Comparison of ENCODE assay signal across 6 cellular contexts in the genomic region with DNA sequence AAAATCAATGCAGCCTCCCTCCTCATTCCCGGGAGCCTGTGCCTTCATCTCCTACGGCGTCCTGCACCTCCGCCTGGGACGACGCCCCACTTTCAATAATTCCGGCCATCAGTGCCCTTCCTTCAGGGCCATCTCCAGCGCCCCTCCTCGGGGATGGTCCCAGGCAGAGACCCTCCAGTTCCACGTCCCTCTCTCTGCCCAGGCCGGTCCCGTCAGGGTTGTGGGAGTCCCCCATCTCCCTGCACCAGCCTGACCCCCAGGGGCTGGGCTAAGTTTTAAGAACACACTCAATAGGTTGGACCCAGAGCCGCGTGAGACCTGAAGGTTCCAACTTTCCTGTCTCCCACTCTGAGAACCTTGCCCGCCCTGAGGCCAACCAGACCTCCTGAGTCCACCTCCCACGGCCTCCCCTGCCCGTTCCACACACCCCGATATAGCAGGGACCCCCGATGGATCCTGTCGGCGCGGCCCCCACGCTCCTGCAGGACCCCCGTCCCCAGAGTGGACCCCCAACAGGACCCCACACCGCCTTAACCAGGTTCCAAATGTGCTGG. TPM values are rescaled to one million over a fixed set of nuclear protein-coding genes. Genes with fewer than 3 reads are reported as not detected.
DNase-seq lines count a peak whose midpoint lies in the region; ATAC-seq and TF ChIP-seq lines count a peak whose summit lies in the region.

No MANE protein-coding gene starts in this region.

- no peak for DNase-seq in Peyer's patch
- DNase-seq in hepatocyte (ENCODE audit: low spot score): no peak
- no peak for DNase-seq in type B pancreatic cell (ENCODE audit: extremely low spot score, unreplicated experiment)

- H3K36me3 ChIP-seq in ACC112 (ENCODE audit: insufficient read depth, low read length) (no peaks in the 10 kb centered on the region), Peyer's patch (no peaks in the 10 kb centered on the region), hepatocyte (replicated peaks; ENCODE audit: insufficient read depth, low read depth) (no peaks in the 10 kb centered on the region)

- TF ChIP-seq POLR2A in Peyer's patch (IDR thresholded peaks at IDR 0.05): no peak

- WGBS in hepatocyte (ENCODE audit: low lambda C conversion rate, missing lambda C conversion rate): 48% methylated on average over 17 of the region's 25 CpGs

- H3K4me1 Mint-ChIP-seq in type B pancreatic cell (ENCODE audit: unreplicated experiment): peaks cover 16% of the 10 kb centered on the region

- peak overlapping the region; percentile 96 for H3K27ac Mint-ChIP-seq in type B pancreatic cell

- peaks cover 11% of the 10 kb centered on the region for H3K27me3 Mint-ChIP-seq in type B pancreatic cell

- H2AFZ ChIP-seq in ACC112 (ENCODE audit: low read length, unreplicated experiment) (peak overlapping the region; percentile 93), hepatocyte (peak overlapping the region; percentile 89)

- H3K27me3 ChIP-seq in ACC112 (ENCODE audit: insufficient read depth, low read length) (no peaks in the 10 kb centered on the region), Peyer's patch (no peaks in the 10 kb centered on the region), hepatocyte (no peaks in the 10 kb centered on the region)

- H3K79me2 ChIP-seq in ACC112 (ENCODE audit: control insufficient read depth, insufficient read depth, low read length, unreplicated experiment) (no peaks in the 10 kb centered on the region), hepatocyte (peaks cover 8% of the 10 kb centered on the region)

- H3K4me1 ChIP-seq in ACC112 (ENCODE audit: control insufficient read depth, insufficient read depth, low read length, unreplicated experiment) (peaks cover 4% of the 10 kb centered on the region), Peyer's patch (peaks cover 0 to 11% (median 2%) of the 10 kb centered on the region in 4 donors), hepatocyte (ENCODE audit: insufficient read depth) (peaks cover 8% of the 10 kb centered on the region)

- no peaks in the 10 kb centered on the region for H3K9me3 ChIP-seq in Peyer's patch
- no peaks in the 10 kb centered on the region for H3K9me3 ChIP-seq in hepatocyte (ENCODE audit: low read depth)

- ATAC-seq in HG02852 (IDR thresholded peaks at IDR 0.05; ENCODE audit: unreplicated experiment) (no peak), GM21390 (IDR thresholded peaks at IDR 0.05; ENCODE audit: unreplicated experiment) (no peak)

- H3K4me2 ChIP-seq in hepatocyte: peak overlapping the region; percentile 99

- peak overlapping the region; percentile 100 for H3K4me3 Mint-ChIP-seq in type B pancreatic cell

- H3K27ac ChIP-seq in ACC112 (ENCODE audit: low read depth, low read length) (no peak overlapping the region), Peyer's patch (peak overlapping the region in 3 of 4 donors; percentile 70 to 79 (median 70)), hepatocyte (no peak overlapping the region)

- no peaks in the 10 kb centered on the region for H4K20me1 ChIP-seq in hepatocyte (ENCODE audit: insufficient read depth, poor library complexity, severe bottlenecking)

- H3K9me2 ChIP-seq in hepatocyte (replicated peaks; ENCODE audit: insufficient read depth): no peaks in the 10 kb centered on the region

- H3K4me3 ChIP-seq in ACC112 (ENCODE audit: low read depth, low read length) (peak overlapping the region; percentile 98), Peyer's patch (peak overlapping the region; percentile 59 to 76 (median 68)), hepatocyte (peak overlapping the region; percentile 60)

- no peaks in the 10 kb centered on the region for H3K36me3 Mint-ChIP-seq in type B pancreatic cell

- TF ChIP-seq CTCF in Peyer's patch (IDR thresholded peaks at IDR 0.05) (no peak), hepatocyte (IDR thresholded peaks at IDR 0.05; ENCODE audit: poor library complexity) (no peak), type B pancreatic cell (conservative IDR thresholded peaks at IDR 0.05) (no peak)

- no peaks in the 10 kb centered on the region for H3K9me3 Mint-ChIP-seq in type B pancreatic cell

RNA-seq across cellular contexts. Expression of gene TMEM161A, which starts 0.6 kb away (rescaled TPM):
- total RNA-seq in Peyer's patch: 10 to 100 TPM; 15.9 to 26.4 (median 18.7) TPM
- 19.6 and 22.1 TPM in 2 replicates for total RNA-seq in hepatocyte
- 48.5 and 51.3 TPM in 2 replicates for polyA plus RNA-seq in hepatocyte
- total RNA-seq in type B pancreatic cell (ENCODE audit: low replicate concordance): 29.1 and 45.2 TPM in 2 replicates

RNA-seq across cellular contexts. Expression of gene MEF2B, which starts 32.4 kb away (rescaled TPM):
- 1 to 10 TPM in 2 of 4 donors, not detected in 2; 5.0 to 7.4 TPM for total RNA-seq in Peyer's patch
- 0.32 and 0.70 TPM in 2 replicates for total RNA-seq in hepatocyte
- polyA plus RNA-seq in hepatocyte: 2.6 and 3.7 TPM in 2 replicates
- total RNA-seq in type B pancreatic cell (ENCODE audit: low replicate concordance): 1.5 and 1.6 TPM in 2 replicates

RNA-seq across cellular contexts. Expression of gene BORCS8, which starts 54.3 kb away (rescaled TPM):
- total RNA-seq in Peyer's patch (10 to 100 TPM; 17.2 to 32.2 (median 22.1) TPM), hepatocyte (13.1 and 13.7 TPM in 2 replicates), type B pancreatic cell (ENCODE audit: low replicate concordance) (28.8 and 29.1 TPM in 2 replicates)
- polyA plus RNA-seq in hepatocyte: 25.6 and 34.2 TPM in 2 replicates

RNA-seq across cellular contexts. Expression of gene RFXANK, which starts 54.4 kb away (rescaled TPM):
- 10 to 100 TPM; 18.2 to 75.1 (median 51.9) TPM for total RNA-seq in Peyer's patch
- 35.1 and 44.7 TPM in 2 replicates for total RNA-seq in hepatocyte
- polyA plus RNA-seq in hepatocyte: 85.7 and 88.3 TPM in 2 replicates
- total RNA-seq in type B pancreatic cell (ENCODE audit: low replicate concordance): 79.7 and 103 TPM in 2 replicates

Comparison
In these comparisons a context has a peak if more than half of its experiments do, and no peak if none do; other contexts are left out.
1. H3K27ac ChIP-seq: peak in Peyer's patch (3 of 4); none in ACC112 (single experiment) and hepatocyte (single experiment).
2. Peak in every context shown above with its lines, with median percentiles within 50 percentile points of each other: H3K4me3 ChIP-seq.